Comparison of ENCODE assay signal across 1 cellular context in the genomic region with DNA sequence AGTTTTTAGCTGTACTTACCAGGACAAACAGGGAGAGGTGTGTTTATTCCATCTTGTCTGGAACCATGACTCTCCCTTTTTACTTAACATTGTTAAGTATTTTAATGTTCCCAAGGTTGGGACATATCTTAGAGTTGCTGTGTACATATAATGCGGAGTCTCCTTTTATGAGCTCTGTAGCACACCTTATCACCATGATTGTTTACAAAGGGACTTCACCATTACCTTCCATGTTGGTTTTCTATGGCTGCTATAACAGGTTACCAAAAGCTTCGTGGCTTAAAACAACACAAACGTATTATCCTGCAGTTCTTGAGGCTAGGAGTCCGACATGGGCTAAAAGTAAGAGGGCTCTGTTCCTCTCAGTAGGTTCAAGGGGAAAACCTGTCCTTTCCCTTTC.
TF ChIP-seq lines count a peak whose summit lies in the region.

No MANE protein-coding gene starts in this region.

TF ChIP-seq in HepG2, 621 proteins besides CTCF, POLR2A, EP300 and RAD21 (continued from another document):
- TF ChIP-seq, protein P1, sequence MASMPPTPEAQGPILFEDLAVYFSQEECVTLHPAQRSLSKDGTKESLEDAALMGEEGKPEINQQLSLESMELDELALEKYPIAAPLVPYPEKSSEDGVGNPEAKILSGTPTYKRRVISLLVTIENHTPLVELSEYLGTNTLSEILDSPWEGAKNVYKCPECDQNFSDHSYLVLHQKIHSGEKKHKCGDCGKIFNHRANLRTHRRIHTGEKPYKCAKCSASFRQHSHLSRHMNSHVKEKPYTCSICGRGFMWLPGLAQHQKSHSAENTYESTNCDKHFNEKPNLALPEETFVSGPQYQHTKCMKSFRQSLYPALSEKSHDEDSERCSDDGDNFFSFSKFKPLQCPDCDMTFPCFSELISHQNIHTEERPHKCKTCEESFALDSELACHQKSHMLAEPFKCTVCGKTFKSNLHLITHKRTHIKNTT (CRISPR knock-in tag; IDR thresholded peaks at IDR 0.05) = no peak
